10 cellular contexts compared by ENCODE assay signal in the genomic region with DNA sequence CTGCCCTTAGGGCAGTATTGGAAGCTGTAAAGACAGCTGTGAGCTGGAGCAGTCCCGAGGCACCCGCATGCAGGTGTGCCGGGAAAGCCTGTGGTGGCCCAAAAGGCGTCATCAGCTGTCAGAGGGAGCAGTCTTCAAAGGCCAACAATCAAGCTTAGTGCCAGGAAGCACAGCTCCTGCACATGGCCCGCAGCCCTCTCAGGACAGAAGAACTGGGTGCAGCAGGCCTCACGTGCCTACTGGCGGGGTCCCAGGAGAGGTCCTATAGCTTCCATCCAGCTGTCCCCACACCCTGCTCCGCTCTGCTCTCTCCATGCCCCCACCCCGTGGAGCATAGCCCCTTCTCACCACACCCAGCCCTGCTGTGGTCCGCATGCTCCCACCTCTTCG.
DNase-seq lines count a peak whose midpoint lies in the region; ATAC-seq and TF ChIP-seq lines count a peak whose summit lies in the region.
"Had no signal": no experiment of that assay in that cellular context is flagged by ENCODE, and none has a peak within 500 bp of the region (broad histone marks: within the 10 kb centered on the region; RNA-seq: fewer than 3 reads in every experiment).

No MANE protein-coding gene starts in this region.

- H3K9me3 ChIP-seq in DND-41 (ENCODE audit: insufficient read depth, low read length, severe bottlenecking) (no peaks in the 10 kb centered on the region), endodermal cell (ENCODE audit: control insufficient read depth, low read length) (no peaks in the 10 kb centered on the region)

- H3K27ac ChIP-seq in DND-41 (ENCODE audit: low read length) (peak overlapping the region; percentile 66), endodermal cell (ENCODE audit: low read depth, low read length) (no peak overlapping the region)

- H3K79me2 ChIP-seq in DND-41 (ENCODE audit: insufficient read depth, low read length) = no peaks in the 10 kb centered on the region

- no peak overlapping the region for H2AFZ ChIP-seq in DND-41 (ENCODE audit: low read depth, low read length)

- no peaks in the 10 kb centered on the region for H3K36me3 ChIP-seq in DND-41 (ENCODE audit: insufficient read depth, low read length)
- H3K36me3 ChIP-seq in endodermal cell (ENCODE audit: control insufficient read depth, insufficient read depth, low read length) = no peaks in the 10 kb centered on the region

- TF ChIP-seq CTCF in DND-41 (IDR thresholded peaks at IDR 0.05; ENCODE audit: borderline replicate concordance, extremely low read depth, low read length, poor library complexity, severe bottlenecking) (no peak), endodermal cell (conservative IDR thresholded peaks at IDR 0.05) (no peak)

- H3K4me3 ChIP-seq in DND-41 (ENCODE audit: low read depth in 1 of 2, low read length in 2 of 2) = no peak overlapping the region
- H3K4me3 ChIP-seq in endodermal cell (ENCODE audit: low read length) = no peak overlapping the region

- H3K4me1 ChIP-seq in DND-41 (ENCODE audit: insufficient read depth, low read length) = peaks cover 62% of the 10 kb centered on the region
- H3K4me1 ChIP-seq in endodermal cell (ENCODE audit: control insufficient read depth, insufficient read depth, low read length) = no peaks in the 10 kb centered on the region

- H3K27me3 Mint-ChIP-seq in endodermal cell (ENCODE audit: insufficient read depth) = no peaks in the 10 kb centered on the region

- peak overlapping the region; percentile 49; the same call in 1 of the 2 replicates for H3K4me2 ChIP-seq in DND-41 (ENCODE audit: insufficient read depth, low read length)

- no peaks in the 10 kb centered on the region for H3K9me3 Mint-ChIP-seq in endodermal cell
- H3K9me3 Mint-ChIP-seq: stimulated activated naive CD8-positive, alpha-beta T cell treated with anti-CD3 and anti-CD28 coated beads, Interleukin-15, amount 100 ng/mL, for 72 hours had no signal

- DNase-seq in DND-41 = peak; percentile 86
- DNase-seq in NCI-H69 (lab: John Stamatoyannopoulos, UW) = peak; percentile 64
- DNase-seq in activated T-cell treated with anti-CD3 and anti-CD28 coated beads, Interleukin-2, amount 50 U/mL, for 48 hours = peak; percentile 48 to 56
- peak; percentile 60 for DNase-seq in stimulated activated CD4-positive, alpha-beta T cell treated with anti-CD3 and anti-CD28 coated beads, Interleukin-15, amount 100 ng/mL, for 24 hours
- DNase-seq in hepatic stellate cell (ENCODE audit: low spot score) = no peak
- DNase-seq in endodermal cell = no peak
- DNase-seq: activated CD4-positive, CD25-positive, alpha-beta regulatory T cell treated with anti-CD3 and anti-CD28 coated beads, Interleukin-2, amount 50 U/mL, for 72 hours had no signal

- H3K27me3 ChIP-seq in DND-41 (ENCODE audit: insufficient read depth, low read length, poor library complexity) (no peaks in the 10 kb centered on the region), endodermal cell (ENCODE audit: control insufficient read depth, insufficient read depth, low read length, poor library complexity, severe bottlenecking) (no peaks in the 10 kb centered on the region)

- no peaks in the 10 kb centered on the region for H3K4me1 Mint-ChIP-seq in endodermal cell

- no peak overlapping the region for H3K27ac Mint-ChIP-seq in endodermal cell
- H3K27ac Mint-ChIP-seq: stimulated activated naive CD8-positive, alpha-beta T cell treated with anti-CD3 and anti-CD28 coated beads, Interleukin-15, amount 100 ng/mL, for 72 hours had no signal

- ATAC-seq in DND-41 (ENCODE audit: insufficient read depth, low read depth) = peak; percentile 76
- ATAC-seq in GM19351 (IDR thresholded peaks at IDR 0.05; ENCODE audit: unreplicated experiment) = no peak
- no peak for ATAC-seq in GM18873 (IDR thresholded peaks at IDR 0.05; ENCODE audit: low FRiP score, unreplicated experiment)
- ATAC-seq: stimulated activated naive CD8-positive, alpha-beta T cell treated with anti-CD3 and anti-CD28 coated beads, Interleukin-15, amount 100 ng/mL, for 72 hours had no signal

- H3K4me3 Mint-ChIP-seq in endodermal cell = no peak overlapping the region

- no peaks in the 10 kb centered on the region for H4K20me1 ChIP-seq in DND-41 (ENCODE audit: insufficient read depth, low read length)

- no peaks in the 10 kb centered on the region for H3K36me3 Mint-ChIP-seq in endodermal cell (ENCODE audit: low read depth)

- 94 to 95% methylated on average over 11 of the region's 11 CpGs for WGBS in endodermal cell (ENCODE audit: insufficient coverage in 1 of 2, insufficient read length in 1 of 2), 2 experiments

- H3K9ac ChIP-seq in DND-41 (ENCODE audit: low read depth, low read length) = no peak overlapping the region
- no peak overlapping the region for H3K9ac ChIP-seq in endodermal cell (ENCODE audit: extremely low read depth, low read length, poor library complexity, severe bottlenecking)

Comparison
In these comparisons a context has a peak if more than half of its experiments do, and no peak if none do; other contexts are left out.
1. DNase-seq: peak in DND-41 (single experiment), NCI-H69 (single experiment), activated T-cell treated with anti-CD3 and anti-CD28 coated beads, Interleukin-2, amount 50 U/mL, for 48 hours (2 of 2) and stimulated activated CD4-positive, alpha-beta T cell treated with anti-CD3 and anti-CD28 coated beads, Interleukin-15, amount 100 ng/mL, for 24 hours (single experiment); none in hepatic stellate cell (single experiment) and endodermal cell (single experiment).